ENCODE assay signal across 8 cellular contexts in the genomic region with DNA sequence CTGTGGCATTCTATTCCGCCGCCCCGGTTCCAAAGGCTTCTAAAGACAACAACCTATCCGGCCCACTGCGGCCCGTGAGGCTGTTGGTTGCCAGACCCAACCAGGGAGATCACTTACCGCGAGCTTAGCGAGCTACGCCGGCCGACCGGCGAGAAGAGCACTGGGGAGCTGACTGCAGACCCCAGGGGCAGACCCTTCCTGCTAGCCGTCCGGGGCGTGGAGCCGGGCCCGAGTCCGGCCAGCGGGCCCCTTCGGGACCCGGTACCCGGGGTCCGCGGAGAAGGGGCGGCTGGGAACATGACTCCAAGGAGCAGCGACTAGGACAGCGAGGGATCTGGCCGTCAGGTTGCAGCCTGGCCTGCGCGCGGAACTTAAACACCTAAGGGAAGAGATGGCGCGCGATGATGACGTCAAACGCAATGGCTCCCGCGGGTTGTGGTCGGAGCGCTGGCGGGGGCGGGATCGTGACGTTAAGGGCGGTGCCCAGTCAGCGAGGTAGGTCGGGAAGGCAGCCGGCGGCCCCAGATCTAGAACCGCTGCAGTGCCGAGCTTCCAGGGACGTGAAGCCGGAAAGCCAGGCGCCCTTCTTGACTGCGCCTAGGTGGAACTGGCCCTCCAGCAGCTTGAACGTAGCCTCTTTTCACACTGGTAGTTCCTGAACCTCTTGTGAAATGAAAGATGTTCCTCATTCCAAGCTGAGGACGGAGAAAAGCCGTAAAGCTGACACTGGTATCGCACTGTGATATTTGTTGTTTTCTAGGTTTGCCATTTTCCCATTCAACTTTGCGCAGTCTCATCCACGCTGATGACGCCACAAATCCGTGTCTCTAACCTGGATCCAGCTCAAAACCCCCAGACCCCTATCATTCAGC. TPM values are rescaled to one million over a fixed set of nuclear protein-coding genes. Genes with fewer than 3 reads are reported as not detected.
DNase-seq lines count a peak whose midpoint lies in the region; ATAC-seq and TF ChIP-seq lines count a peak whose summit lies in the region.

NUP133 (minus strand) TSS at position 391 of the 872 bp plus-strand sequence; CDS start at position 299, 92 bp downstream.

- H3K36me3 ChIP-seq in BJ (ENCODE audit: control insufficient read depth, insufficient read depth, low read length) = no peaks in the 10 kb centered on the region

- H3K4me3 ChIP-seq in BJ (ENCODE audit: low read depth, low read length) = peak within 1 kb of the TSS; percentile 83
- H3K4me3 ChIP-seq in coronary artery = peak within 1 kb of the TSS; percentile 96

- H3K36me3 Mint-ChIP-seq in activated CD4-positive, alpha-beta T cell treated with anti-CD3 and anti-CD28 coated beads, Interleukin-2, amount 10 ng/mL, durations not matched to agents 24 days and 14 days (ENCODE audit: low read depth) = peaks cover 14% of the 10 kb centered on the region

- H3K4me1 Mint-ChIP-seq in activated CD4-positive, alpha-beta T cell treated with anti-CD3 and anti-CD28 coated beads, Interleukin-2, amount 10 ng/mL, durations not matched to agents 24 days and 14 days = peaks cover 32% of the 10 kb centered on the region

- H3K9me3 Mint-ChIP-seq in activated CD4-positive, alpha-beta T cell treated with anti-CD3 and anti-CD28 coated beads, Interleukin-2, amount 10 ng/mL, durations not matched to agents 24 days and 14 days = peaks cover 5% of the 10 kb centered on the region

- intact Hi-C loops in activated CD4-positive, alpha-beta T cell treated with anti-CD3 and anti-CD28 coated beads, Interleukin-2, amount 10 ng/mL, durations not matched to agents 24 days and 14 days (cut with micrococcal nuclease) = loop anchor here (2.0 kb wide), 2 partner anchors 51 to 117 kb away; partner anchors contain the start of gene ABCB10
- intact Hi-C loops in left colon (cut with DNase I, micrococcal nuclease) = no loop called here

- POLR2A ChIA-PET in BJ (lab: Charles Lee) = no interaction called here

- peak within 1 kb of the TSS; percentile 92 to 98 for H3K27ac ChIP-seq in coronary artery

- peak within 1 kb of the TSS; percentile 92 for H3K4me3 Mint-ChIP-seq in activated CD4-positive, alpha-beta T cell treated with anti-CD3 and anti-CD28 coated beads, Interleukin-2, amount 10 ng/mL, durations not matched to agents 24 days and 14 days

- CTCF ChIA-PET in BJ (lab: Yijun Ruan, JAX) = interaction anchor here (0.6 to 1.4 kb wide), 4 partner anchors 10 to 51 kb away, joined by 3 to 4 read pairs (median 3); partner anchors contain the start of gene ABCB10

- DNase-seq in BJ (ENCODE audit: low read depth) (peak; percentile 83), NCI-H526 treated with DMSO at 0.1 percent for 48 hours (lab: John Stamatoyannopoulos, UW) (peak; percentile 86), coronary artery (ENCODE audit: low spot score) (peak; percentile 98), left colon (peak; percentile 99 to 100)
- peak; percentile 99 for DNase-seq in activated CD4-positive, alpha-beta T cell treated with anti-CD3 and anti-CD28 coated beads, Interleukin-2, amount 10 ng/mL, durations not matched to agents 24 days and 14 days
- peak; percentile 98 for DNase-seq in stimulated activated CD4-positive, alpha-beta T cell treated with anti-CD3 and anti-CD28 coated beads, Interleukin-1b, Interleukin-23, amount 100 ng/mL, for 48 hours

- peaks cover 2% of the 10 kb centered on the region for H3K27me3 Mint-ChIP-seq in activated CD4-positive, alpha-beta T cell treated with anti-CD3 and anti-CD28 coated beads, Interleukin-2, amount 10 ng/mL, durations not matched to agents 24 days and 14 days

- H3K27me3 ChIP-seq in BJ (ENCODE audit: control insufficient read depth, insufficient read depth, low read length) = no peaks in the 10 kb centered on the region

- peak within 1 kb of the TSS; percentile 92 for H3K27ac Mint-ChIP-seq in activated CD4-positive, alpha-beta T cell treated with anti-CD3 and anti-CD28 coated beads, Interleukin-2, amount 10 ng/mL, durations not matched to agents 24 days and 14 days

- TF ChIP-seq CTCF in BJ (IDR thresholded peaks at IDR 0.05; ENCODE audit: insufficient read depth, low read depth, low read length) (no peak), coronary artery (IDR thresholded peaks at IDR 0.05) (no peak)

- ATAC-seq in GM19324 (IDR thresholded peaks at IDR 0.05; ENCODE audit: low FRiP score, unreplicated experiment) (peak; percentile 95), HG03469 (IDR thresholded peaks at IDR 0.05; ENCODE audit: unreplicated experiment) (peak; percentile 71), left colon (peak; percentile 96)

RNA-seq across cellular contexts. Expression of gene NUP133, which starts in this region (rescaled TPM):
- polyA plus RNA-seq in BJ (2011; rRNA removed) = 20.8 and 28.4 TPM in 2 replicates
- 15.3 and 17.3 TPM in 2 replicates for polyA minus RNA-seq in BJ (2011; rRNA and poly(A)+ RNA removed)
- total RNA-seq in activated CD4-positive, alpha-beta T cell treated with anti-CD3 and anti-CD28 coated beads, Interleukin-2, amount 10 ng/mL, durations not matched to agents 24 days and 14 days = 52.3 and 52.9 TPM in 2 replicates
- total RNA-seq in left colon = 10 to 100 TPM; 18.5 to 23.0 TPM

Comparison
In these comparisons a context has a peak if more than half of its experiments do, and no peak if none do; other contexts are left out.
1. Peak in every context shown above with its lines: DNase-seq, ATAC-seq, H3K4me3 ChIP-seq and H3K27ac ChIP-seq.